ENCODE assay signal across 12 cellular contexts in genomic region chr5:110386782-110387181, GRCh38.
DNase-seq lines count a peak whose midpoint lies in the region; ATAC-seq, FAIRE-seq and TF ChIP-seq lines count a peak whose summit lies in the region.
"Had no signal": no experiment of that assay in that cellular context is flagged by ENCODE, and none has a peak within 500 bp of the region (broad histone marks: within the 10 kb centered on the region; RNA-seq: fewer than 3 reads in every experiment).

No MANE protein-coding gene starts in this region.

- H3K36me3 ChIP-seq in ascending aorta, result no peaks in the 10 kb centered on the region
- H3K36me3 ChIP-seq: breast epithelium, left ventricle myocardium inferior, tibial artery had no signal

- H3K4me3 Mint-ChIP-seq in osteocyte (ENCODE audit: unreplicated experiment), result no peak overlapping the region

- no peaks in the 10 kb centered on the region for H3K27me3 Mint-ChIP-seq in osteocyte (ENCODE audit: unreplicated experiment)

- H3K27me3 ChIP-seq in ascending aorta, result no peaks in the 10 kb centered on the region
- H3K27me3 ChIP-seq: breast epithelium, tibial artery had no signal

- H3K4me1 Mint-ChIP-seq in osteocyte (ENCODE audit: unreplicated experiment), result peaks cover 23% of the 10 kb centered on the region

- no peaks in the 10 kb centered on the region for H3K36me3 Mint-ChIP-seq in osteocyte (ENCODE audit: unreplicated experiment)

- H3K9me3 ChIP-seq in ascending aorta, result no peaks in the 10 kb centered on the region
- H3K9me3 ChIP-seq: breast epithelium, left ventricle myocardium inferior, tibial artery had no signal

- no peak overlapping the region for H3K27ac ChIP-seq in ascending aorta
- H3K27ac ChIP-seq: breast epithelium, HL-60, left ventricle myocardium inferior, tibial artery had no signal

- H3K27ac Mint-ChIP-seq in osteocyte (ENCODE audit: unreplicated experiment), result peak overlapping the region; percentile 17

- TF ChIP-seq CTCF in osteocyte (IDR thresholded peaks at IDR 0.05) (no peak), ascending aorta (IDR thresholded peaks at IDR 0.05) (no peak), GM10266 (IDR thresholded peaks at IDR 0.05; ENCODE audit: control insufficient read depth, insufficient read depth, low read depth, missing control alignments) (no peak)

- peak; percentile 56 for FAIRE-seq in RCC 7860 (lab: Jason Lieb, UNC)

- H3K9me3 Mint-ChIP-seq in osteocyte (ENCODE audit: unreplicated experiment), result peaks cover 8% of the 10 kb centered on the region

- ATAC-seq in GM19328 (IDR thresholded peaks at IDR 0.05; ENCODE audit: unreplicated experiment), result no peak

- H3K4me1 ChIP-seq in ascending aorta, result no peaks in the 10 kb centered on the region
- H3K4me1 ChIP-seq: breast epithelium, left ventricle myocardium inferior had no signal

- DNase-seq in EL (peak; percentile 80), RCC 7860 (ENCODE audit: low spot score) (peak; percentile 71), epidermal melanocyte (ENCODE audit: insufficient read length, low spot score) (peak; percentile 42), osteocyte (ENCODE audit: extremely low spot score, unreplicated experiment) (no peak), ascending aorta (ENCODE audit: low spot score in 2 of 2) (no peak), MV-4-11 (lab: John Stamatoyannopoulos, UW) (no peak), GM10266 (ENCODE audit: extremely low spot score) (no peak)
- DNase-seq: left ventricle myocardium inferior, tibial artery had no signal

- H3K4me3 ChIP-seq in ascending aorta, result no peak overlapping the region
- H3K4me3 ChIP-seq: breast epithelium, left ventricle myocardium inferior, tibial artery had no signal

- intact Hi-C loops in ascending aorta (cut with DNase I), result no loop called here

Comparison
In these comparisons a context has a peak if more than half of its experiments do, and no peak if none do; other contexts are left out.
1. DNase-seq: peak in EL (single experiment), RCC 7860 (single experiment) and epidermal melanocyte (single experiment); none in osteocyte (single experiment), ascending aorta (0 of 2), MV-4-11 (single experiment) and GM10266 (single experiment).